ENCODE assay signal across 14 cellular contexts in genomic region chr13:57527114-57527770, GRCh38.
DNase-seq lines count a peak whose midpoint lies in the region; TF ChIP-seq lines count a peak whose summit lies in the region.
"Had no signal": no experiment of that assay in that cellular context is flagged by ENCODE, and none has a peak within 500 bp of the region (broad histone marks: within the 10 kb centered on the region; RNA-seq: fewer than 3 reads in every experiment).

No MANE protein-coding gene starts in this region.

- peak overlapping the region; percentile 79 for H3K27ac ChIP-seq in hepatocyte
- no peak overlapping the region for H3K27ac ChIP-seq in esophagus squamous epithelium
- H3K27ac ChIP-seq: A549, C4-2B had no signal

- H2AFZ ChIP-seq in hepatocyte: no peak overlapping the region

- H3K4me1 ChIP-seq in hepatocyte (ENCODE audit: insufficient read depth) (no peaks in the 10 kb centered on the region), esophagus squamous epithelium (no peaks in the 10 kb centered on the region)
- H3K4me1 ChIP-seq: A549 had no signal

- H3K9me2 ChIP-seq in hepatocyte (replicated peaks; ENCODE audit: insufficient read depth): no peaks in the 10 kb centered on the region

- no peaks in the 10 kb centered on the region for H4K20me1 ChIP-seq in hepatocyte (ENCODE audit: insufficient read depth, poor library complexity, severe bottlenecking)

- no peaks in the 10 kb centered on the region for H3K79me2 ChIP-seq in hepatocyte

- 71% methylated on average over 1 of the region's 1 CpG for WGBS in hepatocyte (ENCODE audit: low lambda C conversion rate, missing lambda C conversion rate)
- 40 to 55% methylated on average over 1 of the region's 1 CpG for WGBS in esophagus squamous epithelium, 2 donors

- TF ChIP-seq CTCF in hepatocyte (IDR thresholded peaks at IDR 0.05; ENCODE audit: poor library complexity) (no peak), esophagus squamous epithelium (IDR thresholded peaks at IDR 0.05) (no peak)

- H3K9me3 ChIP-seq in hepatocyte (ENCODE audit: low read depth): no peaks in the 10 kb centered on the region
- peaks cover 0 to 7% (median 0%) of the 10 kb centered on the region in 3 donors for H3K9me3 ChIP-seq in esophagus squamous epithelium
- H3K9me3 ChIP-seq: A549, BE2C had no signal

- intact Hi-C loops in esophagus squamous epithelium (cut with DNase I): no loop called here

- H3K36me3 ChIP-seq in hepatocyte (replicated peaks; ENCODE audit: insufficient read depth, low read depth) (no peaks in the 10 kb centered on the region), esophagus squamous epithelium (no peaks in the 10 kb centered on the region)
- H3K36me3 ChIP-seq: BE2C had no signal

- DNase-seq in HT1080 (ENCODE audit: low read depth) (peak; percentile 73), RKO (ENCODE audit: low spot score) (peak; percentile 32), hepatocyte (ENCODE audit: low spot score) (peak; percentile 49), esophagus squamous epithelium (lab: John Stamatoyannopoulos, UW) (no peak), CD1c-positive myeloid dendritic cell (ENCODE audit: extremely low spot score) (no peak), NCI-H69 (lab: John Stamatoyannopoulos, UW) (no peak)
- DNase-seq: BE2C; CD8-positive, alpha-beta T cell; DMS79; GOT3; H9 had no signal

- H3K27me3 ChIP-seq in hepatocyte (no peaks in the 10 kb centered on the region), esophagus squamous epithelium (no peaks in the 10 kb centered on the region)
- H3K27me3 ChIP-seq: BE2C had no signal

- no peak for TF ChIP-seq POLR2A in esophagus squamous epithelium (IDR thresholded peaks at IDR 0.05)

- no peak overlapping the region for H3K4me3 ChIP-seq in hepatocyte
- H3K4me3 ChIP-seq in esophagus squamous epithelium: no peak overlapping the region
- H3K4me3 ChIP-seq: A549, GM12878 had no signal

- H3K4me2 ChIP-seq in hepatocyte: no peak overlapping the region
- H3K4me2 ChIP-seq: A549 had no signal

Comparison
In these comparisons a context has a peak if more than half of its experiments do, and no peak if none do; other contexts are left out.
1. DNase-seq: peak in HT1080 (single experiment), RKO (single experiment) and hepatocyte (single experiment); none in esophagus squamous epithelium (single experiment), CD1c-positive myeloid dendritic cell (single experiment) and NCI-H69 (single experiment).